8 cellular contexts compared by ENCODE assay signal in genomic region chr4:119629142-119629471, GRCh38. TPM values are rescaled to one million over a fixed set of nuclear protein-coding genes. Genes with fewer than 3 reads are reported as not detected.
DNase-seq lines count a peak whose midpoint lies in the region; ATAC-seq lines count a peak whose summit lies in the region.

No MANE protein-coding gene starts in this region.

- H3K27me3 ChIP-seq in iPS-15b (ENCODE audit: control insufficient read depth, insufficient read depth, low read length) (peaks cover 5% of the 10 kb centered on the region), stomach smooth muscle (ENCODE audit: control insufficient read depth in 1 of 2, insufficient read depth in 2 of 2, low read length in 2 of 2) (no peaks in the 10 kb centered on the region)

- no peak overlapping the region for H3K9ac ChIP-seq in iPS-15b (ENCODE audit: low read depth, low read length)
- H3K9ac ChIP-seq in stomach smooth muscle (ENCODE audit: low read length in 2 of 2) = peak overlapping the region; percentile 7 to 43

- H3K36me3 Mint-ChIP-seq in T-helper 1 cell treated with Interleukin-12 subunit alpha and Interleukin-12 subunit beta and Interleukin-4 antibody, amounts not matched to agents 30 μg/mL and 1 μg/mL, for 36 hours (ENCODE audit: low read depth) = no peaks in the 10 kb centered on the region
- H3K36me3 Mint-ChIP-seq in activated T-helper 1 cell treated with anti-CD3 and anti-CD28 coated beads, Interleukin-12 subunit alpha, Interleukin-12 subunit beta, Interleukin-2, Interleukin-4 antibody, amounts not matched to agents 30 ng/mL and 10 ng/mL and 1 ng/mL, durations not matched to agents 14 hours and 24 hours and 36 hours (ENCODE audit: low read depth) = peaks cover 2% of the 10 kb centered on the region

- H3K27ac ChIP-seq in stomach smooth muscle (ENCODE audit: low read length) = peak overlapping the region; percentile 87

- H3K9me3 Mint-ChIP-seq in T-helper 1 cell treated with Interleukin-12 subunit alpha and Interleukin-12 subunit beta and Interleukin-4 antibody, amounts not matched to agents 30 μg/mL and 1 μg/mL, for 36 hours = no peaks in the 10 kb centered on the region
- H3K9me3 Mint-ChIP-seq in activated T-helper 1 cell treated with anti-CD3 and anti-CD28 coated beads, Interleukin-12 subunit alpha, Interleukin-12 subunit beta, Interleukin-2, Interleukin-4 antibody, amounts not matched to agents 30 ng/mL and 10 ng/mL and 1 ng/mL, durations not matched to agents 14 hours and 24 hours and 36 hours = no peaks in the 10 kb centered on the region

- intact Hi-C loops in activated T-helper 1 cell treated with anti-CD3 and anti-CD28 coated beads, Interleukin-12 subunit alpha, Interleukin-12 subunit beta, Interleukin-2, Interleukin-4 antibody, amounts not matched to agents 30 ng/mL and 10 ng/mL and 1 ng/mL, durations not matched to agents 14 hours and 24 hours and 36 hours (cut with micrococcal nuclease) = loop anchor here (1.0 to 5.0 kb wide), 4 partner anchors 177 to 1352 kb away; no protein-coding TSS in a partner anchor

- H3K4me1 ChIP-seq in iPS-15b (ENCODE audit: control insufficient read depth, insufficient read depth, low read length) (peaks cover 7% of the 10 kb centered on the region), stomach smooth muscle (ENCODE audit: control insufficient read depth, insufficient read depth, low read length) (peaks cover 3% of the 10 kb centered on the region)

- peak overlapping the region; percentile 72 for H3K4me3 Mint-ChIP-seq in T-helper 1 cell treated with Interleukin-12 subunit alpha and Interleukin-12 subunit beta and Interleukin-4 antibody, amounts not matched to agents 30 μg/mL and 1 μg/mL, for 36 hours
- H3K4me3 Mint-ChIP-seq in activated T-helper 1 cell treated with anti-CD3 and anti-CD28 coated beads, Interleukin-12 subunit alpha, Interleukin-12 subunit beta, Interleukin-2, Interleukin-4 antibody, amounts not matched to agents 30 ng/mL and 10 ng/mL and 1 ng/mL, durations not matched to agents 14 hours and 24 hours and 36 hours = peak overlapping the region; percentile 72

- peak overlapping the region; percentile 50 for H3K4me3 ChIP-seq in iPS-15b (ENCODE audit: low read depth, low read length)
- peak overlapping the region; percentile 85 to 90 for H3K4me3 ChIP-seq in stomach smooth muscle (ENCODE audit: low read length in 2 of 2)

- no peak overlapping the region for H3K27ac Mint-ChIP-seq in T-helper 1 cell treated with Interleukin-12 subunit alpha and Interleukin-12 subunit beta and Interleukin-4 antibody, amounts not matched to agents 30 μg/mL and 1 μg/mL, for 36 hours
- H3K27ac Mint-ChIP-seq in activated T-helper 1 cell treated with anti-CD3 and anti-CD28 coated beads, Interleukin-12 subunit alpha, Interleukin-12 subunit beta, Interleukin-2, Interleukin-4 antibody, amounts not matched to agents 30 ng/mL and 10 ng/mL and 1 ng/mL, durations not matched to agents 14 hours and 24 hours and 36 hours = no peak overlapping the region

- peak; percentile 30 for ATAC-seq in HG03045 (IDR thresholded peaks at IDR 0.05; ENCODE audit: unreplicated experiment)

- peaks cover 52% of the 10 kb centered on the region for H3K27me3 Mint-ChIP-seq in T-helper 1 cell treated with Interleukin-12 subunit alpha and Interleukin-12 subunit beta and Interleukin-4 antibody, amounts not matched to agents 30 μg/mL and 1 μg/mL, for 36 hours (ENCODE audit: low read depth)
- H3K27me3 Mint-ChIP-seq in activated T-helper 1 cell treated with anti-CD3 and anti-CD28 coated beads, Interleukin-12 subunit alpha, Interleukin-12 subunit beta, Interleukin-2, Interleukin-4 antibody, amounts not matched to agents 30 ng/mL and 10 ng/mL and 1 ng/mL, durations not matched to agents 14 hours and 24 hours and 36 hours (ENCODE audit: insufficient read depth) = peaks cover 50% of the 10 kb centered on the region

- no peak for DNase-seq in T-helper 1 cell
- no peak for DNase-seq in activated T-helper 1 cell treated with anti-CD3 and anti-CD28 coated beads, Interleukin-12 subunit alpha, Interleukin-12 subunit beta, Interleukin-2, Interleukin-4 antibody, amounts not matched to agents 30 ng/mL and 10 ng/mL and 1 ng/mL, durations not matched to agents 14 hours and 24 hours and 36 hours (ENCODE audit: low spot score)
- DNase-seq in occipital lobe (lab: John Stamatoyannopoulos, UW) = no peak
- DNase-seq in EL = no peak

- H3K36me3 ChIP-seq in iPS-15b (ENCODE audit: control insufficient read depth, insufficient read depth, low read length) = no peaks in the 10 kb centered on the region
- H3K36me3 ChIP-seq in stomach smooth muscle (ENCODE audit: control insufficient read depth in 2 of 2, insufficient read depth in 2 of 2, low read length in 2 of 2) = no peaks in the 10 kb centered on the region

- no peaks in the 10 kb centered on the region for H3K9me3 ChIP-seq in iPS-15b (ENCODE audit: control insufficient read depth, insufficient read depth, low read length)
- H3K9me3 ChIP-seq in stomach smooth muscle (ENCODE audit: control insufficient read depth in 2 of 2, low read length in 2 of 2) = no peaks in the 10 kb centered on the region

- H3K4me1 Mint-ChIP-seq in T-helper 1 cell treated with Interleukin-12 subunit alpha and Interleukin-12 subunit beta and Interleukin-4 antibody, amounts not matched to agents 30 μg/mL and 1 μg/mL, for 36 hours (ENCODE audit: low read depth) = peaks cover 15% of the 10 kb centered on the region
- peaks cover 23% of the 10 kb centered on the region for H3K4me1 Mint-ChIP-seq in activated T-helper 1 cell treated with anti-CD3 and anti-CD28 coated beads, Interleukin-12 subunit alpha, Interleukin-12 subunit beta, Interleukin-2, Interleukin-4 antibody, amounts not matched to agents 30 ng/mL and 10 ng/mL and 1 ng/mL, durations not matched to agents 14 hours and 24 hours and 36 hours (ENCODE audit: low read depth)

RNA-seq across cellular contexts. Expression of gene PDE5A, which starts 0.5 kb away (rescaled TPM):
- total RNA-seq in activated T-helper 1 cell treated with anti-CD3 and anti-CD28 coated beads, Interleukin-12 subunit alpha, Interleukin-12 subunit beta, Interleukin-2, Interleukin-4 antibody, amounts not matched to agents 30 ng/mL and 10 ng/mL and 1 ng/mL, durations not matched to agents 14 hours and 24 hours and 36 hours = 0.10 TPM in 1 of 2 replicates, not detected in the other
- 17.9 TPM for total RNA-seq in occipital lobe

Comparison
In these comparisons a context has a peak if more than half of its experiments do, and no peak if none do; other contexts are left out.
1. RNA of gene PDE5A, which starts 0.5 kb away (total RNA-seq): 17.9 TPM in occipital lobe (single experiment); 0.10 TPM in activated T-helper 1 cell treated with anti-CD3 and anti-CD28 coated beads, Interleukin-12 subunit alpha, Interleukin-12 subunit beta, Interleukin-2, Interleukin-4 antibody, amounts not matched to agents 30 ng/mL and 10 ng/mL and 1 ng/mL, durations not matched to agents 14 hours and 24 hours and 36 hours; every median in the first group is over 10 times any median in the second.